1 cellular context compared by ENCODE assay signal in genomic region chr4:108359130-108359709, GRCh38.
TF ChIP-seq lines count a peak whose summit lies in the region.

No MANE protein-coding gene starts in this region.

TF ChIP-seq in K562, 482 proteins besides CTCF, POLR2A, EP300 and RAD21 (continued from another document):
- TF ChIP-seq ZNF778 (CRISPR knock-in tag; IDR thresholded peaks at IDR 0.05) (no peak), RBM25 (IDR thresholded peaks at IDR 0.05; ENCODE audit: low read depth, low read length, severe bottlenecking) (peak; percentile 83), RFX1 (IDR thresholded peaks at IDR 0.05) (no peak), GABPB1 (CRISPR knock-in tag; IDR thresholded peaks at IDR 0.05) (no peak), PTTG1 (tag; IDR thresholded peaks at IDR 0.05; ENCODE audit: low read depth) (no peak)
